In the genomic region with DNA sequence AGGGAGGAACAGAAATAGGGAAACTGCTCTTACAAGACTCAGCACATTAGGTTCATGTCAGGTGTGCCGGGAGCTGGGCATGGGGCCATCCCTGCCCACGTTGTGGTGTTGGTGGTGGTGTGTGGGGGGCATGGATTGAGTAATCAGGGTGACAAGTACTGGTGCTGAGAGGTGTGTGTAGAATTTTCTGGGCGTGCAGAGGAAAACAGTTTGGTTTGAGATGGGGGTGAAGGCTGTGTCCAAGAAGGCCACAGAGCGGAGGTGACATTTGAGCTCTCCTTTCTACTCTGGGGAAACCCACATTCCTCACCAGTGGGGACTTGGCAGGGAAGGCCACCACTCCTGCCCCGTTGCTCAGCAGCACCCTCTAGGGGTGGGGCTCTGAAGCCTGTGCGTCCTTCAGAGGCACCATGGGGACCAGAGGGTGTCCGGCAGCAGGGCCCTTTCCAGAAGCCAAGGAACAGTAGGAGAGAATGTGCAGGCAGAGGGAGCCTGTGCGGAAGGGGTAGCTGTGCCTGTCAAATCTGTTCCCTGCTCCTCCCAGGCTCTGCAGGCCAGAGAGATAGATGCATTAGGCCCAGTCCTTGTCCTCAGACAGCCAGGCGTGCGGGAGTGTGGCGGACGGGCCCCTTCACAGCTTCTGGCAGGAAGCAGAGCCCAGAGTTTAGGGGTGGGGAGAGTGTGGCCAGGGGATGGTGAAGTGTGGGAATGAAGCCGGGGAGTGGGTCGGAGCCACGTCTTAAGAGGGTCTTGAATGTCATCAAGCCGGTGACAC, we compare ENCODE assay signal across 1 cellular context.
TF ChIP-seq lines count a peak whose summit lies in the region.

No MANE protein-coding gene starts in this region.

TF ChIP-seq in K562, 482 proteins besides CTCF, POLR2A, EP300 and RAD21 (continued from another document and continues in another):
- no peak for TF ChIP-seq NR2C1 (IDR thresholded peaks at IDR 0.05)
- no peak for TF ChIP-seq NR2C1 (tag; IDR thresholded peaks at IDR 0.05)
- no peak for TF ChIP-seq HDAC3 (IDR thresholded peaks at IDR 0.05; ENCODE audit: borderline replicate concordance, partially characterized antibody)
- TF ChIP-seq CBX5 (IDR thresholded peaks at IDR 0.05; ENCODE audit: borderline replicate concordance, low read depth): no peak
- TF ChIP-seq CREM (IDR thresholded peaks at IDR 0.05; ENCODE audit: low read depth): no peak
- no peak for TF ChIP-seq POLR2H (tag; IDR thresholded peaks at IDR 0.05; ENCODE audit: low read depth)
- TF ChIP-seq HOMEZ (CRISPR knock-in tag; IDR thresholded peaks at IDR 0.05): no peak
- peak; percentile 47; the same call in 1 of the 2 replicates for TF ChIP-seq ESRRA (IDR thresholded peaks at IDR 0.05; ENCODE audit: borderline replicate concordance, low read depth)
- no peak for TF ChIP-seq NR2F6 (CRISPR knock-in tag; IDR thresholded peaks at IDR 0.05)
- TF ChIP-seq SMAD1 (IDR thresholded peaks at IDR 0.05; ENCODE audit: low read depth, low read length, partially characterized antibody): no peak
- TF ChIP-seq, protein P1, sequence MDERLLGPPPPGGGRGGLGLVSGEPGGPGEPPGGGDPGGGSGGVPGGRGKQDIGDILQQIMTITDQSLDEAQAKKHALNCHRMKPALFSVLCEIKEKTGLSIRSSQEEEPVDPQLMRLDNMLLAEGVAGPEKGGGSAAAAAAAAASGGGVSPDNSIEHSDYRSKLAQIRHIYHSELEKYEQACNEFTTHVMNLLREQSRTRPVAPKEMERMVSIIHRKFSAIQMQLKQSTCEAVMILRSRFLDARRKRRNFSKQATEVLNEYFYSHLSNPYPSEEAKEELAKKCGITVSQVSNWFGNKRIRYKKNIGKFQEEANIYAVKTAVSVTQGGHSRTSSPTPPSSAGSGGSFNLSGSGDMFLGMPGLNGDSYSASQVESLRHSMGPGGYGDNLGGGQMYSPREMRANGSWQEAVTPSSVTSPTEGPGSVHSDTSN (CRISPR knock-in tag; IDR thresholded peaks at IDR 0.05; ENCODE audit: low read depth): no peak
- TF ChIP-seq, protein P1 (tag; conservative IDR thresholded peaks at IDR 0.05; ENCODE audit: low read depth): no peak
- no peak for TF ChIP-seq ZNF347 (CRISPR knock-in tag; IDR thresholded peaks at IDR 0.05; ENCODE audit: low read depth)
- no peak for TF ChIP-seq MEF2A (IDR thresholded peaks at IDR 0.05; ENCODE audit: control insufficient read depth, low read depth, low read length)
- TF ChIP-seq CCAR2 (IDR thresholded peaks at IDR 0.05; ENCODE audit: low read depth, low read length): no peak
- TF ChIP-seq, protein P2, sequence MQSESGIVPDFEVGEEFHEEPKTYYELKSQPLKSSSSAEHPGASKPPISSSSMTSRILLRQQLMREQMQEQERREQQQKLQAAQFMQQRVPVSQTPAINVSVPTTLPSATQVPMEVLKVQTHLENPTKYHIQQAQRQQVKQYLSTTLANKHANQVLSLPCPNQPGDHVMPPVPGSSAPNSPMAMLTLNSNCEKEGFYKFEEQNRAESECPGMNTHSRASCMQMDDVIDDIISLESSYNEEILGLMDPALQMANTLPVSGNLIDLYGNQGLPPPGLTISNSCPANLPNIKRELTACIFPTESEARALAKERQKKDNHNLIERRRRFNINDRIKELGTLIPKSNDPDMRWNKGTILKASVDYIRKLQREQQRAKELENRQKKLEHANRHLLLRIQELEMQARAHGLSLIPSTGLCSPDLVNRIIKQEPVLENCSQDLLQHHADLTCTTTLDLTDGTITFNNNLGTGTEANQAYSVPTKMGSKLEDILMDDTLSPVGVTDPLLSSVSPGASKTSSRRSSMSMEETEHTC (IDR thresholded peaks at IDR 0.05): no peak
- TF ChIP-seq HBP1 (CRISPR knock-in tag; IDR thresholded peaks at IDR 0.05): no peak
- no peak for TF ChIP-seq EWSR1 (IDR thresholded peaks at IDR 0.05; ENCODE audit: borderline replicate concordance, low read depth, partially characterized antibody)
- TF ChIP-seq, protein P3, sequence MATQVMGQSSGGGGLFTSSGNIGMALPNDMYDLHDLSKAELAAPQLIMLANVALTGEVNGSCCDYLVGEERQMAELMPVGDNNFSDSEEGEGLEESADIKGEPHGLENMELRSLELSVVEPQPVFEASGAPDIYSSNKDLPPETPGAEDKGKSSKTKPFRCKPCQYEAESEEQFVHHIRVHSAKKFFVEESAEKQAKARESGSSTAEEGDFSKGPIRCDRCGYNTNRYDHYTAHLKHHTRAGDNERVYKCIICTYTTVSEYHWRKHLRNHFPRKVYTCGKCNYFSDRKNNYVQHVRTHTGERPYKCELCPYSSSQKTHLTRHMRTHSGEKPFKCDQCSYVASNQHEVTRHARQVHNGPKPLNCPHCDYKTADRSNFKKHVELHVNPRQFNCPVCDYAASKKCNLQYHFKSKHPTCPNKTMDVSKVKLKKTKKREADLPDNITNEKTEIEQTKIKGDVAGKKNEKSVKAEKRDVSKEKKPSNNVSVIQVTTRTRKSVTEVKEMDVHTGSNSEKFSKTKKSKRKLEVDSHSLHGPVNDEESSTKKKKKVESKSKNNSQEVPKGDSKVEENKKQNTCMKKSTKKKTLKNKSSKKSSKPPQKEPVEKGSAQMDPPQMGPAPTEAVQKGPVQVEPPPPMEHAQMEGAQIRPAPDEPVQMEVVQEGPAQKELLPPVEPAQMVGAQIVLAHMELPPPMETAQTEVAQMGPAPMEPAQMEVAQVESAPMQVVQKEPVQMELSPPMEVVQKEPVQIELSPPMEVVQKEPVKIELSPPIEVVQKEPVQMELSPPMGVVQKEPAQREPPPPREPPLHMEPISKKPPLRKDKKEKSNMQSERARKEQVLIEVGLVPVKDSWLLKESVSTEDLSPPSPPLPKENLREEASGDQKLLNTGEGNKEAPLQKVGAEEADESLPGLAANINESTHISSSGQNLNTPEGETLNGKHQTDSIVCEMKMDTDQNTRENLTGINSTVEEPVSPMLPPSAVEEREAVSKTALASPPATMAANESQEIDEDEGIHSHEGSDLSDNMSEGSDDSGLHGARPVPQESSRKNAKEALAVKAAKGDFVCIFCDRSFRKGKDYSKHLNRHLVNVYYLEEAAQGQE (CRISPR knock-in tag; IDR thresholded peaks at IDR 0.05; ENCODE audit: low read depth): 0 out of 2 replicates have a peak, but pooled peaks have one; percentile 30
- no peak for TF ChIP-seq ZFX (CRISPR knock-in tag; IDR thresholded peaks at IDR 0.05)
- no peak for TF ChIP-seq ZC3H8 (IDR thresholded peaks at IDR 0.05)
- TF ChIP-seq MTA3 (IDR thresholded peaks at IDR 0.05; ENCODE audit: borderline replicate concordance): peak; percentile 99
- TF ChIP-seq SFPQ (IDR thresholded peaks at IDR 0.05; ENCODE audit: low read depth, low read length): no peak
- TF ChIP-seq, protein P4, sequence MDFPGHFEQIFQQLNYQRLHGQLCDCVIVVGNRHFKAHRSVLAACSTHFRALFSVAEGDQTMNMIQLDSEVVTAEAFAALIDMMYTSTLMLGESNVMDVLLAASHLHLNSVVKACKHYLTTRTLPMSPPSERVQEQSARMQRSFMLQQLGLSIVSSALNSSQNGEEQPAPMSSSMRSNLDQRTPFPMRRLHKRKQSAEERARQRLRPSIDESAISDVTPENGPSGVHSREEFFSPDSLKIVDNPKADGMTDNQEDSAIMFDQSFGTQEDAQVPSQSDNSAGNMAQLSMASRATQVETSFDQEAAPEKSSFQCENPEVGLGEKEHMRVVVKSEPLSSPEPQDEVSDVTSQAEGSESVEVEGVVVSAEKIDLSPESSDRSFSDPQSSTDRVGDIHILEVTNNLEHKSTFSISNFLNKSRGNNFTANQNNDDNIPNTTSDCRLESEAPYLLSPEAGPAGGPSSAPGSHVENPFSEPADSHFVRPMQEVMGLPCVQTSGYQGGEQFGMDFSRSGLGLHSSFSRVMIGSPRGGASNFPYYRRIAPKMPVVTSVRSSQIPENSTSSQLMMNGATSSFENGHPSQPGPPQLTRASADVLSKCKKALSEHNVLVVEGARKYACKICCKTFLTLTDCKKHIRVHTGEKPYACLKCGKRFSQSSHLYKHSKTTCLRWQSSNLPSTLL (IDR thresholded peaks at IDR 0.05): no peak
- peak; percentile 54 to 70; a peak in 2 of 4 replicates for TF ChIP-seq TEAD1 (CRISPR knock-in tag; IDR thresholded peaks at IDR 0.05)
- TF ChIP-seq GABPB1 (CRISPR knock-in tag; IDR thresholded peaks at IDR 0.05): peak; percentile 26; the same call in 1 of the 2 replicates
- TF ChIP-seq NKRF (IDR thresholded peaks at IDR 0.05; ENCODE audit: borderline replicate concordance): peak; percentile 48; the same call in 1 of the 2 replicates
- TF ChIP-seq RFX5 (IDR thresholded peaks at IDR 0.05; ENCODE audit: low read depth, low read length): no peak
- no peak for TF ChIP-seq LARP7 (IDR thresholded peaks at IDR 0.05)
- TF ChIP-seq SMARCB1 (IDR thresholded peaks at IDR 0.05; ENCODE audit: insufficient read length, low read depth): no peak
- no peak for TF ChIP-seq ZNF699 (CRISPR knock-in tag; IDR thresholded peaks at IDR 0.05; ENCODE audit: insufficient replicate concordance)
- 0 out of 4 replicates have a peak, but pooled peaks of 1 of the 2 experiments have one; percentile 46 for TF ChIP-seq MLLT1 (IDR thresholded peaks at IDR 0.05)
- TF ChIP-seq ZNF140 (CRISPR knock-in tag; IDR thresholded peaks at IDR 0.05): no peak
- no peak for TF ChIP-seq CHD1 (IDR thresholded peaks at IDR 0.05; ENCODE audit: low read length)
- no peak for TF ChIP-seq ZNF561 (CRISPR knock-in tag; conservative IDR thresholded peaks at IDR 0.05)
